9 cellular contexts compared by ENCODE assay signal in the genomic region with DNA sequence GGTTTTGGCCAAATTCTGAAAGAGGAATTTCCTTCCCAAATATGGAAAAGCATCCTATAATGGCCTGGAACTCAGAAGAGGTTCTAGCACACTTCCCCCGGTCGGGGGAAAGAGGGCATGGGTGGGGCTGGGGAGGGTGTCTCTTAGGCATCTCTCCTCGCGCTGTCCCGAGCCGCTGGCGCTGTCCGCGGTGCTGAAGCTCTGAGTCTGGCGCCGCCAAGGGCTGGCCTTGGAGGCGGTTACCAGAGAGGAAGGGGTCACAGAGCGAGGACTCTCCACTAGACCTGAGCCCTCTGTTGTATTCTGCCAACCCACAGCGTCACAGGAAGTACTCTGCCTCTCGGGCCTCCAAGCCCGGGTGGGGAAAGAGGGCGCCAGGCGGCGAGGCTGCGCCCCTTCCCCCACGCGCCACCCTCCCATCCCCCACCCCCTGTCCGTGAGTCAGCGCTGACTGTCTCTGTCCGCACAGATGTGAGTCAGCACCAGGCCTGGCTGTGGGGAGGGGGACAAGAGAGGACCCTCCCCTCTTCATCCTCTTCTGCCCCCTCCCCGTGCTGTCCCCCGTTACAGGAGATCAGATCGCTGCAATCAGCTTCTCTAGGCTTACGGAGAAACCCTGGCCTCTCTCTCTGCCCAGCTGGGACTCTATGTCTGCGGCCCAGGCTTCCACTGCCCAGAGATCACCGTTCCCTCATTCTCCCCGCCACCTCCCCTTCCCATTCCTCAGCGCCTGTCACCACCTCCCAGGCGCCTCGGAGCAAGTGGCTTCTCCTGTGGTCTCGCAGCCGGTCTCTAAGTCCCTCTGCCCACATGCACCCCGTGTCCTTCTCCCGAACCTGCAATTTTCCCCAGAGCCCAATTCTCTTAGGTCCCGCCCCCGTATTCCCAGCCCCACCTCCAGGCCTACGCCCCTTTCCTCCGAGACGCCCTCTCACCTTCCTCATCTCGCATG. TPM values are rescaled to one million over a fixed set of nuclear protein-coding genes. Genes with fewer than 3 reads are reported as not detected.
DNase-seq lines count a peak whose midpoint lies in the region; ATAC-seq and TF ChIP-seq lines count a peak whose summit lies in the region.
"Had no signal": no experiment of that assay in that cellular context is flagged by ENCODE, and none has a peak within 500 bp of the region (broad histone marks: within the 10 kb centered on the region; RNA-seq: fewer than 3 reads in every experiment).

No MANE protein-coding gene starts in this region.

- no peaks in the 10 kb centered on the region for H3K9me3 Mint-ChIP-seq in activated T-helper 2 cell treated with anti-CD3 and anti-CD28 coated beads, Interferon-gamma antibody, Interleukin-2, Interleukin-4, amounts not matched to agents 10 μg/mL and 5 μg/mL and 100 μg/mL, durations not matched to agents 14 hours and 24 hours and 36 hours

- no peak for TF ChIP-seq POLR2A in ovary (IDR thresholded peaks at IDR 0.05)

- H3K27ac Mint-ChIP-seq in activated T-helper 2 cell treated with anti-CD3 and anti-CD28 coated beads, Interferon-gamma antibody, Interleukin-2, Interleukin-4, amounts not matched to agents 10 μg/mL and 5 μg/mL and 100 μg/mL, durations not matched to agents 14 hours and 24 hours and 36 hours: no peak overlapping the region

- H3K9me3 ChIP-seq in ovary (no peaks in the 10 kb centered on the region), tibial artery (no peaks in the 10 kb centered on the region)
- H3K9me3 ChIP-seq: neutrophil had no signal

- intact Hi-C loops in activated T-helper 2 cell treated with anti-CD3 and anti-CD28 coated beads, Interferon-gamma antibody, Interleukin-2, Interleukin-4, amounts not matched to agents 10 μg/mL and 5 μg/mL and 100 μg/mL, durations not matched to agents 14 hours and 24 hours and 36 hours (cut with micrococcal nuclease): no loop called here
- intact Hi-C loops in ovary (cut with DNase I): no loop called here
- intact Hi-C loops in tibial artery (cut with DNase I; ENCODE audit: low total_unique reads): loop anchor here (10.0 kb wide), 1 partner anchor 254 kb away; no protein-coding TSS in a partner anchor

- peaks cover 1% of the 10 kb centered on the region for H3K4me1 ChIP-seq in ovary (ENCODE audit: insufficient read depth)
- peaks cover 0 to 11% (median 2%) of the 10 kb centered on the region in 4 donors for H3K4me1 ChIP-seq in tibial artery

- H3K4me3 ChIP-seq in HFF-Myc (replicated peaks; ENCODE audit: low read depth, low read length) (peak overlapping the region; percentile 27), ovary (no peak overlapping the region), tibial artery (no peak overlapping the region)

- no peak for ATAC-seq in HG03442 (IDR thresholded peaks at IDR 0.05; ENCODE audit: unreplicated experiment)

- H3K27me3 Mint-ChIP-seq in activated T-helper 2 cell treated with anti-CD3 and anti-CD28 coated beads, Interferon-gamma antibody, Interleukin-2, Interleukin-4, amounts not matched to agents 10 μg/mL and 5 μg/mL and 100 μg/mL, durations not matched to agents 14 hours and 24 hours and 36 hours (ENCODE audit: low read depth): peaks cover 46% of the 10 kb centered on the region

- H3K27me3 ChIP-seq in ovary (no peaks in the 10 kb centered on the region), tibial artery (peaks cover 3 to 67% of the 10 kb centered on the region in 2 donors)

- 2 to 4% (median 2%) methylated on average over 41 to 45 of the region's 45 CpGs for WGBS in ovary, 3 donors

- no peaks in the 10 kb centered on the region for H3K4me1 Mint-ChIP-seq in activated T-helper 2 cell treated with anti-CD3 and anti-CD28 coated beads, Interferon-gamma antibody, Interleukin-2, Interleukin-4, amounts not matched to agents 10 μg/mL and 5 μg/mL and 100 μg/mL, durations not matched to agents 14 hours and 24 hours and 36 hours (ENCODE audit: low read depth)

- no peaks in the 10 kb centered on the region for H3K36me3 Mint-ChIP-seq in activated T-helper 2 cell treated with anti-CD3 and anti-CD28 coated beads, Interferon-gamma antibody, Interleukin-2, Interleukin-4, amounts not matched to agents 10 μg/mL and 5 μg/mL and 100 μg/mL, durations not matched to agents 14 hours and 24 hours and 36 hours (ENCODE audit: low read depth)

- no peak overlapping the region for H3K4me3 Mint-ChIP-seq in activated T-helper 2 cell treated with anti-CD3 and anti-CD28 coated beads, Interferon-gamma antibody, Interleukin-2, Interleukin-4, amounts not matched to agents 10 μg/mL and 5 μg/mL and 100 μg/mL, durations not matched to agents 14 hours and 24 hours and 36 hours (ENCODE audit: low read depth)

- H3K36me3 ChIP-seq in ovary: no peaks in the 10 kb centered on the region
- H3K36me3 ChIP-seq in tibial artery: no peaks in the 10 kb centered on the region
- H3K36me3 ChIP-seq: neutrophil had no signal

- TF ChIP-seq EP300 in ovary (IDR thresholded peaks at IDR 0.05): no peak

- no peak for TF ChIP-seq CTCF in HFF-Myc (IDR thresholded peaks at IDR 0.05; ENCODE audit: low read depth, low read length, missing control alignments)
- no peak for TF ChIP-seq CTCF in ovary (IDR thresholded peaks at IDR 0.05)
- no peak for TF ChIP-seq CTCF in tibial artery (IDR thresholded peaks at IDR 0.05)

- H3K27ac ChIP-seq in ovary (no peak overlapping the region), tibial artery (no peak overlapping the region)
- H3K27ac ChIP-seq: neutrophil had no signal

- peak; percentile 57 for DNase-seq in Ammon's horn (ENCODE audit: low spot score)
- DNase-seq in HFF-Myc (ENCODE audit: extremely low read depth, low read depth): no peak
- peak; percentile 63 for DNase-seq in RKO (ENCODE audit: low spot score)
- peak; percentile 66 for DNase-seq in activated T-helper 2 cell treated with anti-CD3 and anti-CD28 coated beads, Interferon-gamma antibody, Interleukin-2, Interleukin-4, amounts not matched to agents 10 μg/mL and 5 μg/mL and 100 μg/mL, durations not matched to agents 14 hours and 24 hours and 36 hours (ENCODE audit: low spot score)
- DNase-seq in foreskin melanocyte: peak; percentile 41
- peak in 4 of 5 donors; percentile 55 to 81 (median 76) for DNase-seq in ovary
- DNase-seq in tibial artery: no peak

RNA-seq across cellular contexts. Expression of a gene that starts 0.8 kb away (rescaled TPM):
- 1.1 and 1.6 TPM in 2 replicates for total RNA-seq in activated T-helper 2 cell treated with anti-CD3 and anti-CD28 coated beads, Interferon-gamma antibody, Interleukin-2, Interleukin-4, amounts not matched to agents 10 μg/mL and 5 μg/mL and 100 μg/mL, durations not matched to agents 14 hours and 24 hours and 36 hours
- total RNA-seq in ovary: 1 to 10 TPM in 3 of 7 donors, under 1 TPM in 3, not detected in 1; 0.12 to 2.3 (median 0.82) TPM
- 1 to 10 TPM in 1 of 2 donors, under 1 TPM in 1; 0.08 to 1.3 TPM for polyA plus RNA-seq in ovary

RNA-seq across cellular contexts. Expression of a gene that starts 24.1 kb away (rescaled TPM):
- not detected in 2 replicates for total RNA-seq in activated T-helper 2 cell treated with anti-CD3 and anti-CD28 coated beads, Interferon-gamma antibody, Interleukin-2, Interleukin-4, amounts not matched to agents 10 μg/mL and 5 μg/mL and 100 μg/mL, durations not matched to agents 14 hours and 24 hours and 36 hours
- total RNA-seq in ovary: not detected
- polyA plus RNA-seq in ovary: not detected

RNA-seq across cellular contexts. Expression of a gene that starts 29.3 kb away (rescaled TPM):
- 49.8 and 55.6 TPM in 2 replicates for total RNA-seq in activated T-helper 2 cell treated with anti-CD3 and anti-CD28 coated beads, Interferon-gamma antibody, Interleukin-2, Interleukin-4, amounts not matched to agents 10 μg/mL and 5 μg/mL and 100 μg/mL, durations not matched to agents 14 hours and 24 hours and 36 hours
- total RNA-seq in ovary: 100 to 1,000 TPM in 1 of 7 donors, 10 to 100 TPM in 6; 34.0 to 101 (median 85.7) TPM
- polyA plus RNA-seq in ovary: 10 to 100 TPM; 77.9 to 87.5 TPM

RNA-seq across cellular contexts. Expression of a gene that starts 54.7 kb away (rescaled TPM):
- total RNA-seq in activated T-helper 2 cell treated with anti-CD3 and anti-CD28 coated beads, Interferon-gamma antibody, Interleukin-2, Interleukin-4, amounts not matched to agents 10 μg/mL and 5 μg/mL and 100 μg/mL, durations not matched to agents 14 hours and 24 hours and 36 hours: 220 and 231 TPM in 2 replicates
- 10 to 100 TPM in 6 of 7 donors, 1 to 10 TPM in 1; 8.4 to 53.6 (median 16.5) TPM for total RNA-seq in ovary
- 10 to 100 TPM in 1 of 2 donors, 1 to 10 TPM in 1; 7.9 to 42.2 TPM for polyA plus RNA-seq in ovary

RNA-seq across cellular contexts. Expression of a gene that starts 55.4 kb away (rescaled TPM):
- total RNA-seq in activated T-helper 2 cell treated with anti-CD3 and anti-CD28 coated beads, Interferon-gamma antibody, Interleukin-2, Interleukin-4, amounts not matched to agents 10 μg/mL and 5 μg/mL and 100 μg/mL, durations not matched to agents 14 hours and 24 hours and 36 hours: not detected in 2 replicates
- 10 to 100 TPM in 1 of 7 donors, 1 to 10 TPM in 1, under 1 TPM in 3, not detected in 2; 0.27 to 13.2 (median 0.83) TPM for total RNA-seq in ovary
- polyA plus RNA-seq in ovary: under 1 TPM; 0.18 to 0.34 TPM

Comparison
In these comparisons a context has a peak if more than half of its experiments do, and no peak if none do; other contexts are left out.
1. DNase-seq: peak in Ammon's horn (single experiment), RKO (single experiment), activated T-helper 2 cell treated with anti-CD3 and anti-CD28 coated beads, Interferon-gamma antibody, Interleukin-2, Interleukin-4, amounts not matched to agents 10 μg/mL and 5 μg/mL and 100 μg/mL, durations not matched to agents 14 hours and 24 hours and 36 hours (single experiment), foreskin melanocyte (single experiment) and ovary (4 of 5); none in HFF-Myc (single experiment) and tibial artery (0 of 2).